18 cellular contexts compared by ENCODE assay signal in genomic region chrX:69320116-69320515, GRCh38.
DNase-seq lines count a peak whose midpoint lies in the region; ATAC-seq, FAIRE-seq and TF ChIP-seq lines count a peak whose summit lies in the region.
"Had no signal": no experiment of that assay in that cellular context is flagged by ENCODE, and none has a peak within 500 bp of the region (broad histone marks: within the 10 kb centered on the region; RNA-seq: fewer than 3 reads in every experiment).

No MANE protein-coding gene starts in this region.

- intact Hi-C loops in cardiac septum (cut with DNase I) (no loop called here), heart right ventricle (cut with DNase I) (no loop called here)

- no peak overlapping the region for H3K27ac Mint-ChIP-seq in T-helper 2 cell treated with Interferon-gamma antibody and Interleukin-4, amounts not matched to agents 5 μg/mL and 100 μg/mL, for 36 hours
- H3K27ac Mint-ChIP-seq in chondrocyte (ENCODE audit: unreplicated experiment): no peak overlapping the region
- H3K27ac Mint-ChIP-seq: CD8-positive, alpha-beta memory T cell had no signal

- H3K9me1 ChIP-seq in keratinocyte (ENCODE audit: control insufficient read depth, extremely low read depth, insufficient read depth, low read length): no peaks in the 10 kb centered on the region

- H3K27me3 Mint-ChIP-seq in T-helper 2 cell treated with Interferon-gamma antibody and Interleukin-4, amounts not matched to agents 5 μg/mL and 100 μg/mL, for 36 hours (ENCODE audit: low read depth): no peaks in the 10 kb centered on the region
- peaks cover 2% of the 10 kb centered on the region for H3K27me3 Mint-ChIP-seq in chondrocyte (ENCODE audit: low read depth)

- no peak overlapping the region for H3K4me3 ChIP-seq in heart right ventricle
- no peak overlapping the region for H3K4me3 ChIP-seq in keratinocyte (ENCODE audit: control insufficient read depth in 2 of 3, extremely low read depth in 1 of 3, insufficient read depth in 2 of 3, low read depth in 1 of 3, low read length in 3 of 3)
- H3K4me3 ChIP-seq: BLaER1 treated with 17β-estradiol and CSF1 and Interleukin-3, amounts not matched to agents 10 nM and 100 nM had no signal

- 45 to 64% methylated on average over 1 of the region's 1 CpG for WGBS in heart right ventricle, 2 donors

- H4K20me1 ChIP-seq in keratinocyte (ENCODE audit: control insufficient read depth, extremely low read depth, insufficient read depth, low read length): no peaks in the 10 kb centered on the region

- H2AFZ ChIP-seq in keratinocyte (ENCODE audit: control insufficient read depth, low read length): no peak overlapping the region

- H3K36me3 Mint-ChIP-seq in T-helper 2 cell treated with Interferon-gamma antibody and Interleukin-4, amounts not matched to agents 5 μg/mL and 100 μg/mL, for 36 hours (ENCODE audit: low read depth): no peaks in the 10 kb centered on the region
- no peaks in the 10 kb centered on the region for H3K36me3 Mint-ChIP-seq in chondrocyte (ENCODE audit: low read depth)
- H3K36me3 Mint-ChIP-seq: CD8-positive, alpha-beta memory T cell had no signal

- ATAC-seq in heart right ventricle (no peak), GM18861 (IDR thresholded peaks at IDR 0.05; ENCODE audit: unreplicated experiment) (no peak)

- no peak for FAIRE-seq in keratinocyte (lab: Jason Lieb, UNC)
- FAIRE-seq: GM18507 had no signal

- H3K27me3 ChIP-seq in heart right ventricle (peaks cover 0 to 11% (median 0%) of the 10 kb centered on the region in 7 donors), keratinocyte (ENCODE audit: control insufficient read depth, extremely low read depth, insufficient read depth, low read length) (no peaks in the 10 kb centered on the region)

- no peak for TF ChIP-seq CTCF in heart right ventricle (IDR thresholded peaks at IDR 0.05)
- TF ChIP-seq CTCF in keratinocyte (optimal IDR thresholded peaks at IDR 0.05 in 1 of 3, IDR thresholded peaks at IDR 0.05 in 1 of 3, conservative IDR thresholded peaks at IDR 0.05 in 1 of 3; ENCODE audit: extremely low read depth in 1 of 3, insufficient read depth in 2 of 3, low read length in 3 of 3): no peak
- no peak for TF ChIP-seq CTCF in chondrocyte (IDR thresholded peaks at IDR 0.05)

- no peaks in the 10 kb centered on the region for H3K36me3 ChIP-seq in heart right ventricle
- H3K36me3 ChIP-seq in keratinocyte (ENCODE audit: control insufficient read depth in 2 of 2, extremely low read depth in 1 of 2, insufficient read depth in 2 of 2, low read length in 2 of 2): no peaks in the 10 kb centered on the region
- H3K36me3 ChIP-seq: BLaER1 treated with 17β-estradiol and CSF1 and Interleukin-3, amounts not matched to agents 10 nM and 100 nM had no signal

- no peaks in the 10 kb centered on the region for H3K79me2 ChIP-seq in keratinocyte (ENCODE audit: control insufficient read depth, insufficient read depth, low read length)

- dilution Hi-C loops in keratinocyte (cut with MboI; ENCODE audit: extremely low pct_ligation_motif_present, low sequenced_read_pairs): no loop called here

- no peaks in the 10 kb centered on the region for H3K4me1 Mint-ChIP-seq in T-helper 2 cell treated with Interferon-gamma antibody and Interleukin-4, amounts not matched to agents 5 μg/mL and 100 μg/mL, for 36 hours (ENCODE audit: low read depth)
- no peaks in the 10 kb centered on the region for H3K4me1 Mint-ChIP-seq in chondrocyte (ENCODE audit: low read depth)
- H3K4me1 Mint-ChIP-seq: CD8-positive, alpha-beta memory T cell had no signal

- no peak overlapping the region for H3K4me3 Mint-ChIP-seq in T-helper 2 cell treated with Interferon-gamma antibody and Interleukin-4, amounts not matched to agents 5 μg/mL and 100 μg/mL, for 36 hours
- H3K4me3 Mint-ChIP-seq in chondrocyte (ENCODE audit: unreplicated experiment): no peak overlapping the region
- H3K4me3 Mint-ChIP-seq: CD8-positive, alpha-beta memory T cell had no signal

- H3K4me1 ChIP-seq in heart right ventricle (peaks cover 0 to 2% (median 0%) of the 10 kb centered on the region in 9 donors), keratinocyte (ENCODE audit: control insufficient read depth, extremely low read depth, insufficient read depth, low read length) (peaks cover 11% of the 10 kb centered on the region)

- no peak overlapping the region for H3K9ac ChIP-seq in keratinocyte (ENCODE audit: control insufficient read depth, extremely low read depth, insufficient read depth, low read length)
- H3K9ac ChIP-seq: BLaER1 treated with 17β-estradiol and CSF1 and Interleukin-3, amounts not matched to agents 10 nM and 100 nM had no signal

- peak; percentile 26 for DNase-seq in cardiac septum (ENCODE audit: low spot score)
- no peak for DNase-seq in heart right ventricle
- peak; percentile 32 for DNase-seq in ecto neural progenitor cell (ENCODE audit: low spot score)
- no peak for DNase-seq in keratinocyte (ENCODE audit: low read depth, low spot score)
- no peak for DNase-seq in T-helper 2 cell treated with Interferon-gamma antibody and Interleukin-4, amounts not matched to agents 5 μg/mL and 100 μg/mL, for 36 hours (ENCODE audit: low spot score)
- no peak for DNase-seq in dedifferentiated amniotic fluid mesenchymal stem cell (ENCODE audit: extremely low spot score)
- no peak for DNase-seq in chondrocyte (ENCODE audit: low spot score)
- DNase-seq: CD8-positive, alpha-beta memory T cell; DMS79 treated with DMSO at 0.1 percent for 48 hours; NCI-H1105 treated with DMSO at 0.1 percent for 48 hours; NCI-H187 treated with DMSO at 0.1 percent for 48 hours; NCI-H526 treated with DMSO at 0.1 percent for 48 hours; NK-92 treated with Interleukin-12 subunit alpha and Interleukin-12 subunit beta, amount 100 ng/mL, for 24 hours; OCI-M1; RPMI8226 had no signal

- peak overlapping the region; percentile 4 for H3K4me2 ChIP-seq in keratinocyte (ENCODE audit: control insufficient read depth, extremely low read depth, insufficient read depth, low read depth, low read length)
- H3K4me2 ChIP-seq: BLaER1 treated with 17β-estradiol and CSF1 and Interleukin-3, amounts not matched to agents 10 nM and 100 nM had no signal

- no peaks in the 10 kb centered on the region for H3K9me3 Mint-ChIP-seq in T-helper 2 cell treated with Interferon-gamma antibody and Interleukin-4, amounts not matched to agents 5 μg/mL and 100 μg/mL, for 36 hours
- no peaks in the 10 kb centered on the region for H3K9me3 Mint-ChIP-seq in chondrocyte (ENCODE audit: low read depth)
- H3K9me3 Mint-ChIP-seq: CD8-positive, alpha-beta memory T cell had no signal

- no peaks in the 10 kb centered on the region for H3K9me3 ChIP-seq in heart right ventricle
- H3K9me3 ChIP-seq in keratinocyte (ENCODE audit: control insufficient read depth, low read depth, low read length): no peaks in the 10 kb centered on the region
- H3K9me3 ChIP-seq: BLaER1 treated with 17β-estradiol and CSF1 and Interleukin-3, amounts not matched to agents 10 nM and 100 nM had no signal

- H3K27ac ChIP-seq in heart right ventricle: no peak overlapping the region
- H3K27ac ChIP-seq in keratinocyte (ENCODE audit: control insufficient read depth, insufficient read depth, low read length): no peak overlapping the region
- H3K27ac ChIP-seq: BLaER1 treated with 17β-estradiol and CSF1 and Interleukin-3, amounts not matched to agents 10 nM and 100 nM had no signal

Comparison
In these comparisons a context has a peak if more than half of its experiments do, and no peak if none do; other contexts are left out.
1. DNase-seq: peak in cardiac septum (single experiment) and ecto neural progenitor cell (single experiment); none in heart right ventricle (0 of 2), keratinocyte (single experiment), T-helper 2 cell treated with Interferon-gamma antibody and Interleukin-4, amounts not matched to agents 5 μg/mL and 100 μg/mL, for 36 hours (single experiment), dedifferentiated amniotic fluid mesenchymal stem cell (single experiment) and chondrocyte (single experiment).